ENCODE assay signal across 15 cellular contexts in the genomic region with DNA sequence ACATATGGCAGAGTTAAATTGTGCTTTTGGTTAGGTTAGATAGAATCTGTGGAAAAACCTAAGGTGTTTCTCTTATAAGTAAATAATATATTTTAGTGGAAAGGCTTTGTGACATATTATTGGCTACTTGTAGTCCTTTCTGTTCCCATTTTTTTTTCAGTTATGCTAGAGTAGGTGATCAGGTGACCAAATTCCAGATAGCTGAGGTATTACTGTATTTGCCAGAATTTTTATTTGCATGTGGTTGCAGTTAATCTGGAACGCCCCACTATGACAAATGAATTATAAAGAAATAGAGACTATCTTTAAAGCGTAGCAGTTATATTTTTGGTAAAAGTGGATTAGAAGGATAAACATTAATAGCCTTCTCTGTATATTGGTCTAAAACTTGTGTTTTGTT. TPM values are rescaled to one million over a fixed set of nuclear protein-coding genes. Genes with fewer than 3 reads are reported as not detected.
DNase-seq lines count a peak whose midpoint lies in the region; ATAC-seq, FAIRE-seq and TF ChIP-seq lines count a peak whose summit lies in the region.
"Had no signal": no experiment of that assay in that cellular context is flagged by ENCODE, and none has a peak within 500 bp of the region (broad histone marks: within the 10 kb centered on the region; RNA-seq: fewer than 3 reads in every experiment).

No MANE protein-coding gene starts in this region.

- H3K4me3 ChIP-seq in heart right ventricle (no peak overlapping the region), cardiac fibroblast (replicated peaks in 1 of 2; ENCODE audit: low read depth in 2 of 2, low read length in 2 of 2) (no peak overlapping the region), keratinocyte (ENCODE audit: control insufficient read depth in 2 of 3, extremely low read depth in 1 of 3, insufficient read depth in 2 of 3, low read depth in 1 of 3, low read length in 3 of 3) (no peak overlapping the region), vagina (no peak overlapping the region)
- H3K4me3 ChIP-seq: gastrocnemius medialis, ovary had no signal

- TF ChIP-seq CTCF in heart right ventricle (IDR thresholded peaks at IDR 0.05), result no peak
- no peak for TF ChIP-seq CTCF in cardiac fibroblast (IDR thresholded peaks at IDR 0.05; ENCODE audit: low read depth, low read length)
- TF ChIP-seq CTCF in keratinocyte (optimal IDR thresholded peaks at IDR 0.05 in 1 of 3, IDR thresholded peaks at IDR 0.05 in 1 of 3, conservative IDR thresholded peaks at IDR 0.05 in 1 of 3; ENCODE audit: extremely low read depth in 1 of 3, insufficient read depth in 2 of 3, low read length in 3 of 3), result no peak
- TF ChIP-seq CTCF in vagina (IDR thresholded peaks at IDR 0.05), result no peak

- FAIRE-seq in keratinocyte (lab: Jason Lieb, UNC), result no peak

- no peaks in the 10 kb centered on the region for H3K9me1 ChIP-seq in keratinocyte (ENCODE audit: control insufficient read depth, extremely low read depth, insufficient read depth, low read length)

- H3K9ac ChIP-seq in keratinocyte (ENCODE audit: control insufficient read depth, extremely low read depth, insufficient read depth, low read length), result no peak overlapping the region

- H3K27me3 Mint-ChIP-seq in naive thymus-derived CD8-positive, alpha-beta T cell, result no peaks in the 10 kb centered on the region

- peak overlapping the region in 9 of 10 donors; percentile 10 to 55 (median 27) for H3K27ac ChIP-seq in heart right ventricle
- peak overlapping the region; percentile 61 for H3K27ac ChIP-seq in keratinocyte (ENCODE audit: control insufficient read depth, insufficient read depth, low read length)
- H3K27ac ChIP-seq in vagina, result peak overlapping the region; percentile 23
- H3K27ac ChIP-seq: gastrocnemius medialis, HL-60, ovary had no signal

- no peak overlapping the region for H3K4me3 Mint-ChIP-seq in naive thymus-derived CD8-positive, alpha-beta T cell
- H3K4me3 Mint-ChIP-seq: WTC11 had no signal

- no peak overlapping the region for H2AFZ ChIP-seq in keratinocyte (ENCODE audit: control insufficient read depth, low read length)

- peaks cover 56% of the 10 kb centered on the region for H3K79me2 ChIP-seq in keratinocyte (ENCODE audit: control insufficient read depth, insufficient read depth, low read length)

- TF ChIP-seq POLR2A in vagina (IDR thresholded peaks at IDR 0.05), result no peak

- WGBS in heart right ventricle, 2 donors, result 52 to 55% methylated on average over 2 of the region's 2 CpGs

- DNase-seq in heart right ventricle (no peak), cardiac septum (ENCODE audit: low spot score) (no peak), cardiac fibroblast (ENCODE audit: low read depth in 2 of 2) (peak; percentile 48 to 71), keratinocyte (ENCODE audit: low read depth, low spot score) (no peak), vagina (ENCODE audit: extremely low spot score in 2 of 2) (no peak), NOMO-1 treated with DMSO at 0.1 percent for 48 hours (lab: John Stamatoyannopoulos, UW; ENCODE audit: unreplicated experiment) (no peak)
- no peak for DNase-seq in naive thymus-derived CD8-positive, alpha-beta T cell
- no peak for DNase-seq in stimulated activated naive CD4-positive, alpha-beta T cell (lab: John Stamatoyannopoulos, UW)
- DNase-seq: activated T-cell treated with anti-CD3 and anti-CD28 coated beads, Interleukin-2, amount 50 U/mL, for 48 hours; gastrocnemius medialis; NCI-H526; ovary; SIG-M5 had no signal

- H3K4me1 ChIP-seq in heart right ventricle (peaks cover 0 to 39% (median 24%) of the 10 kb centered on the region in 9 donors), keratinocyte (ENCODE audit: control insufficient read depth, extremely low read depth, insufficient read depth, low read length) (peaks cover 22% of the 10 kb centered on the region), vagina (peaks cover 27% of the 10 kb centered on the region)

- peaks cover 0 to 23% (median 9%) of the 10 kb centered on the region in 9 donors for H3K9me3 Mint-ChIP-seq in naive thymus-derived CD8-positive, alpha-beta T cell

- peaks cover 0 to 15% (median 0%) of the 10 kb centered on the region in 11 donors for H3K9me3 ChIP-seq in heart right ventricle
- no peaks in the 10 kb centered on the region for H3K9me3 ChIP-seq in keratinocyte (ENCODE audit: control insufficient read depth, low read depth, low read length)
- no peaks in the 10 kb centered on the region for H3K9me3 ChIP-seq in vagina
- H3K9me3 ChIP-seq: gastrocnemius medialis, ovary had no signal

- H3K27ac Mint-ChIP-seq in naive thymus-derived CD8-positive, alpha-beta T cell, result peak overlapping the region in 1 of 10 donors; percentile 39
- H3K27ac Mint-ChIP-seq: WTC11 had no signal

- H3K36me3 ChIP-seq in heart right ventricle (peaks cover 0 to 38% (median 0%) of the 10 kb centered on the region in 9 donors), keratinocyte (ENCODE audit: control insufficient read depth in 2 of 2, extremely low read depth in 1 of 2, insufficient read depth in 2 of 2, low read length in 2 of 2) (peaks cover 0 to 3% of the 10 kb centered on the region in 2 experiments), vagina (peaks cover 0 to 12% of the 10 kb centered on the region in 2 donors)
- H3K36me3 ChIP-seq: gastrocnemius medialis, ovary had no signal

- POLR2A ChIA-PET in naive thymus-derived CD8-positive, alpha-beta T cell (lab: Charles Lee), result no interaction called here

- peaks cover 19 to 67% (median 64%) of the 10 kb centered on the region in 3 donors for H3K36me3 Mint-ChIP-seq in naive thymus-derived CD8-positive, alpha-beta T cell

- intact Hi-C loops in heart right ventricle (cut with DNase I), result no loop called here
- intact Hi-C loops in cardiac septum (cut with DNase I), result no loop called here
- intact Hi-C loops in vagina (cut with DNase I), result no loop called here

- no peaks in the 10 kb centered on the region for H4K20me1 ChIP-seq in keratinocyte (ENCODE audit: control insufficient read depth, extremely low read depth, insufficient read depth, low read length)

- dilution Hi-C loops in keratinocyte (cut with MboI; ENCODE audit: extremely low pct_ligation_motif_present, low sequenced_read_pairs), result no loop called here

- peak overlapping the region; percentile 32 for H3K4me2 ChIP-seq in keratinocyte (ENCODE audit: control insufficient read depth, extremely low read depth, insufficient read depth, low read depth, low read length)

- peaks cover 13 to 27% (median 19%) of the 10 kb centered on the region in 4 donors for H3K4me1 Mint-ChIP-seq in naive thymus-derived CD8-positive, alpha-beta T cell

- no peaks in the 10 kb centered on the region for H3K27me3 ChIP-seq in heart right ventricle
- H3K27me3 ChIP-seq in keratinocyte (ENCODE audit: control insufficient read depth, extremely low read depth, insufficient read depth, low read length), result no peaks in the 10 kb centered on the region
- no peaks in the 10 kb centered on the region for H3K27me3 ChIP-seq in vagina
- H3K27me3 ChIP-seq: gastrocnemius medialis, ovary had no signal

- peak in 3 of 8 donors; percentile 46 to 65 (median 64) for ATAC-seq in heart right ventricle
- ATAC-seq in naive thymus-derived CD8-positive, alpha-beta T cell, result no peak
- ATAC-seq: gastrocnemius medialis, WTC11 had no signal

RNA-seq across cellular contexts. Expression of a gene that starts 52.0 kb away (rescaled TPM):
- total RNA-seq in heart right ventricle, result 100 to 1,000 TPM; 171 to 301 (median 240) TPM
- polyA plus RNA-seq in heart right ventricle, result 10 to 100 TPM; 20.7 to 27.0 TPM
- total RNA-seq in cardiac septum, result 253 TPM
- 24.4 to 43.1 TPM (median 32.8 TPM) in 3 replicates for polyA plus RNA-seq in keratinocyte
- polyA plus RNA-seq in keratinocyte (2011; ENCODE audit: low read depth), result 164 TPM
- polyA plus RNA-seq in keratinocyte (2011; cell fraction: cytosol; rRNA removed), result 22.3 and 48.7 TPM in 2 replicates
- polyA plus RNA-seq in keratinocyte (2011; cell fraction: nucleus; rRNA removed), result 43.8 and 56.0 TPM in 2 replicates
- polyA plus RNA-seq in keratinocyte (2012; ENCODE audit: low replicate concordance), result 31.6 and 43.1 TPM in 2 replicates
- polyA minus RNA-seq in keratinocyte, result 5.9 to 112 TPM (median 57.8 TPM) in 3 replicates
- polyA minus RNA-seq in keratinocyte (2011; cell fraction: cytosol; rRNA and poly(A)+ RNA removed), result 58.7 TPM
- 48.2 and 107 TPM in 2 replicates for polyA minus RNA-seq in keratinocyte (2011; cell fraction: nucleus; rRNA and poly(A)+ RNA removed)
- 90.6 TPM for total RNA-seq in vagina
- 10 to 100 TPM; 66.6 to 71.7 TPM for total RNA-seq in naive thymus-derived CD8-positive, alpha-beta T cell
- polyA plus RNA-seq in naive thymus-derived CD8-positive, alpha-beta T cell, result 10 to 100 TPM; 16.1 to 32.1 (median 24.8) TPM

Comparison
In these comparisons a context has a peak if more than half of its experiments do, and no peak if none do; other contexts are left out.
1. DNase-seq: peak in cardiac fibroblast (2 of 2); none in heart right ventricle (0 of 2), cardiac septum (single experiment), keratinocyte (single experiment), vagina (0 of 2), naive thymus-derived CD8-positive, alpha-beta T cell (0 of 10), NOMO-1 treated with DMSO at 0.1 percent for 48 hours (single experiment) and stimulated activated naive CD4-positive, alpha-beta T cell (0 of 6).
2. Peak in every context shown above with its lines, with median percentiles within 50 percentile points of each other: H3K27ac ChIP-seq.